ENCODE assay signal across 24 cellular contexts in the genomic region with DNA sequence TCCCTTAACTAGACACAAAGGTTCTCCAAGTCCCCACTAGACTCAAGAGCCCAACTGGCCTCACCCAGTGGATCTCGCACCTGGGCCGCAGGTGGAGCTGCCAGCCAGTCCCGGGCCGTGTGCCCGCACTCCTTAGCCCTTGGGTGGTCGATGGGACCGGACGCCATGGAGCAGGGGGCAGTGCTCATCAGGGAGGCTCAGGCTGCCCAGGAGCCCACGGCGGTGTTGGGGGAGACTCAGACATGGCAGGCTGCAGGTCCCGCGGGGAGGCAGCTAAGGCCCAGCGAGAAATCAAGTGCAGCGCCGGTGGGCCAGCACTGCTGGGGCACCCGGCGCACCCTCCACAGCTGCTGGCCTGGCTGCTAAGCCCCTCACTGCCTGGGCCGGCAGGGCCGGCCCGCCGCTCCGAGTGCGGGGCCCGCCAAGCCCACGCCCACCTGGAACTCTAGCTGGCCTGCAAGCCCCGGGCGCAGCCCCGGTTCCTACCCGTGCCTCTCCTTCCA.
DNase-seq lines count a peak whose midpoint lies in the region; ATAC-seq, FAIRE-seq and TF ChIP-seq lines count a peak whose summit lies in the region.
"Had no signal": no experiment of that assay in that cellular context is flagged by ENCODE, and none has a peak within 500 bp of the region (broad histone marks: within the 10 kb centered on the region; RNA-seq: fewer than 3 reads in every experiment).

No MANE protein-coding gene starts in this region.

- FAIRE-seq in kidney (lab: Jason Lieb, UNC): no peak

- H3K27me3 ChIP-seq in adipocyte (replicated peaks; ENCODE audit: control insufficient read depth, insufficient read depth, low read length): no peaks in the 10 kb centered on the region
- H3K27me3 ChIP-seq in suprapubic skin: no peaks in the 10 kb centered on the region
- H3K27me3 ChIP-seq in Peyer's patch: no peaks in the 10 kb centered on the region
- H3K27me3 ChIP-seq: stomach had no signal

- H3K9ac ChIP-seq in adipocyte (ENCODE audit: low read length) (peak overlapping the region; percentile 57), kidney (ENCODE audit: low read length in 2 of 2) (no peak overlapping the region)

- TF ChIP-seq EP300 in suprapubic skin (IDR thresholded peaks at IDR 0.05): no peak

- H3K4me3 ChIP-seq in AG09309 (ENCODE audit: control insufficient read depth, low read depth, low read length) (peak overlapping the region; percentile 24), adipocyte (ENCODE audit: low read length) (peak overlapping the region; percentile 11), kidney (ENCODE audit: low read length in 2 of 2) (peak overlapping the region in 1 of 2 donors; percentile 45), suprapubic skin (no peak overlapping the region), Peyer's patch (no peak overlapping the region)
- H3K4me3 ChIP-seq: skin epidermis, stomach had no signal

- no peaks in the 10 kb centered on the region for H3K9me3 ChIP-seq in adipocyte (ENCODE audit: control insufficient read depth, low read length)
- H3K9me3 ChIP-seq in kidney (ENCODE audit: control insufficient read depth in 1 of 2, low read length in 2 of 2): no peaks in the 10 kb centered on the region
- H3K9me3 ChIP-seq in suprapubic skin: no peaks in the 10 kb centered on the region
- H3K9me3 ChIP-seq in Peyer's patch: no peaks in the 10 kb centered on the region

- WGBS in suprapubic skin: 100% methylated on average over 7 of the region's 29 CpGs

- H3K36me3 ChIP-seq in adipocyte (ENCODE audit: control insufficient read depth, insufficient read depth, low read length, severe bottlenecking) (no peaks in the 10 kb centered on the region), kidney (ENCODE audit: control insufficient read depth in 1 of 2, insufficient read depth in 2 of 2, low read length in 2 of 2) (no peaks in the 10 kb centered on the region), suprapubic skin (no peaks in the 10 kb centered on the region), Peyer's patch (no peaks in the 10 kb centered on the region)
- H3K36me3 ChIP-seq: stomach had no signal

- TF ChIP-seq CTCF in AG09309 (IDR thresholded peaks at IDR 0.05; ENCODE audit: control insufficient read depth, insufficient read depth, low read depth, low read length, missing control alignments) (no peak), kidney (IDR thresholded peaks at IDR 0.05; ENCODE audit: borderline replicate concordance, extremely low read depth, insufficient read depth) (no peak), suprapubic skin (IDR thresholded peaks at IDR 0.05) (no peak), Peyer's patch (IDR thresholded peaks at IDR 0.05) (no peak)

- H3K27ac ChIP-seq in kidney (ENCODE audit: low read depth in 2 of 2, low read length in 2 of 2): peak overlapping the region; percentile 44 to 60
- H3K27ac ChIP-seq in suprapubic skin: peak overlapping the region; percentile 19
- H3K27ac ChIP-seq in Peyer's patch: no peak overlapping the region
- H3K27ac ChIP-seq: VCaP had no signal

- intact Hi-C loops in kidney (cut with DNase I): no loop called here

- TF ChIP-seq POLR2A in suprapubic skin (IDR thresholded peaks at IDR 0.05) (no peak), Peyer's patch (IDR thresholded peaks at IDR 0.05) (no peak)

- peaks cover 15% of the 10 kb centered on the region for H3K4me1 ChIP-seq in adipocyte (ENCODE audit: control insufficient read depth, insufficient read depth, low read length)
- no peaks in the 10 kb centered on the region for H3K4me1 ChIP-seq in kidney (ENCODE audit: control insufficient read depth in 1 of 2, insufficient read depth in 1 of 2, low read depth in 1 of 2, low read length in 2 of 2)
- peaks cover 18% of the 10 kb centered on the region for H3K4me1 ChIP-seq in suprapubic skin
- no peaks in the 10 kb centered on the region for H3K4me1 ChIP-seq in Peyer's patch

- DNase-seq in AG09309 (ENCODE audit: low read depth) (no peak), adipocyte (ENCODE audit: low read depth) (no peak), kidney (no peak), suprapubic skin (ENCODE audit: low spot score in 2 of 2) (no peak), AG08396 (ENCODE audit: low spot score) (no peak), Peyer's patch (no peak)
- DNase-seq: activated CD4-positive, alpha-beta T cell treated with anti-CD3 and anti-CD28 coated beads, Interleukin-2, amount 50 U/mL, for 4 hours; amygdala; CD4-positive, alpha-beta memory T cell; DMS53; GOT3; left colon; NCI-H1092; NCI-H2029; NCI-H345; NCI-H82; OCI-M1; Right ventricle myocardium superior; stimulated activated CD4-positive, alpha-beta T cell treated with anti-CD3 and anti-CD28 coated beads, Interleukin-4, amount 100 ng/mL, for 1 hour; stomach had no signal

- ATAC-seq in GM21529 (IDR thresholded peaks at IDR 0.05; ENCODE audit: unreplicated experiment): no peak
- ATAC-seq in HG02623 (IDR thresholded peaks at IDR 0.05; ENCODE audit: unreplicated experiment): no peak
- ATAC-seq: left colon had no signal

Comparison
In these comparisons a context has a peak if more than half of its experiments do, and no peak if none do; other contexts are left out.
1. H3K4me3 ChIP-seq: peak in AG09309 (single experiment) and adipocyte (single experiment); none in suprapubic skin (single experiment) and Peyer's patch (0 of 4).
2. H3K27ac ChIP-seq: peak in kidney (2 of 2) and suprapubic skin (single experiment); none in Peyer's patch (0 of 4).